16 cellular contexts compared by ENCODE assay signal in genomic region chr7:7246223-7246622, GRCh38.
DNase-seq lines count a peak whose midpoint lies in the region; FAIRE-seq and TF ChIP-seq lines count a peak whose summit lies in the region.
"Had no signal": no experiment of that assay in that cellular context is flagged by ENCODE, and none has a peak within 500 bp of the region (broad histone marks: within the 10 kb centered on the region; RNA-seq: fewer than 3 reads in every experiment).

No MANE protein-coding gene starts in this region.

- H3K27ac ChIP-seq in BLaER1 (no peak overlapping the region), OCI-LY1 (ENCODE audit: low read depth, low read length, poor library complexity, severe bottlenecking) (peak overlapping the region; percentile 52)
- H3K27ac ChIP-seq: BLaER1 treated with 17β-estradiol and CSF1 and Interleukin-3, amounts not matched to agents 10 nM and 100 nM had no signal

- no peaks in the 10 kb centered on the region for H3K9me3 ChIP-seq in BLaER1
- no peaks in the 10 kb centered on the region for H3K9me3 ChIP-seq in OCI-LY1 (ENCODE audit: low read length)
- H3K9me3 ChIP-seq: BLaER1 treated with 17β-estradiol and CSF1 and Interleukin-3, amounts not matched to agents 10 nM and 100 nM had no signal

- H3K4me2 ChIP-seq in BLaER1 (peak overlapping the region; percentile 3), OCI-LY1 (ENCODE audit: low read length) (no peak overlapping the region; the same call in 1 of the 2 replicates)
- H3K4me2 ChIP-seq: BLaER1 treated with 17β-estradiol and CSF1 and Interleukin-3, amounts not matched to agents 10 nM and 100 nM had no signal

- H3K27me3 ChIP-seq in BLaER1 (no peaks in the 10 kb centered on the region), OCI-LY1 (ENCODE audit: insufficient read depth, low read length) (no peaks in the 10 kb centered on the region)
- H3K27me3 ChIP-seq: BLaER1 treated with 17β-estradiol and CSF1 and Interleukin-3, amounts not matched to agents 10 nM and 100 nM had no signal

- H4K20me1 ChIP-seq in BLaER1: no peaks in the 10 kb centered on the region
- no peaks in the 10 kb centered on the region for H4K20me1 ChIP-seq in OCI-LY1 (ENCODE audit: insufficient read depth, low read length)
- H4K20me1 ChIP-seq: BLaER1 treated with 17β-estradiol and CSF1 and Interleukin-3, amounts not matched to agents 10 nM and 100 nM had no signal

- no peaks in the 10 kb centered on the region for H3K9me2 ChIP-seq in OCI-LY1 (ENCODE audit: low read depth, low read length)

- no peak for TF ChIP-seq POLR2A in H54 (IDR thresholded peaks at IDR 0.05; ENCODE audit: low read depth, low read length)

- no peak overlapping the region for H3K4me3 ChIP-seq in BLaER1
- H3K4me3 ChIP-seq in OCI-LY1 (ENCODE audit: low read depth, low read length, poor library complexity, severe bottlenecking): no peak overlapping the region
- H3K4me3 ChIP-seq: BLaER1 treated with 17β-estradiol and CSF1 and Interleukin-3, amounts not matched to agents 10 nM and 100 nM; GM12878 had no signal

- DNase-seq in H54 (ENCODE audit: insufficient read length, low spot score) (no peak), NCI-H1694 (lab: John Stamatoyannopoulos, UW) (no peak), T-helper 9 cell (no peak), NCI-H2227 treated with DMSO at 0.1 percent for 48 hours (lab: John Stamatoyannopoulos, UW) (no peak)
- DNase-seq: CD4-positive, alpha-beta T cell; CD8-positive, alpha-beta memory T cell; DMS 273 treated with DMSO at 0.1 percent for 48 hours; DMS79; EL; GDM1; GOT3; H7 had no signal

- no peak for TF ChIP-seq CTCF in OCI-LY1 (IDR thresholded peaks at IDR 0.05; ENCODE audit: low read length)

- H2AFZ ChIP-seq in OCI-LY1 (ENCODE audit: low read length): no peak overlapping the region

- FAIRE-seq in H54 (lab: Jason Lieb, UNC): peak; percentile 81
- FAIRE-seq: GM12878 had no signal

- peaks cover 24% of the 10 kb centered on the region for H3K36me3 ChIP-seq in BLaER1
- peaks cover 48% of the 10 kb centered on the region for H3K36me3 ChIP-seq in OCI-LY1 (ENCODE audit: insufficient read depth, low read length)

- peaks cover 23% of the 10 kb centered on the region for H3K4me1 ChIP-seq in BLaER1
- H3K4me1 ChIP-seq in OCI-LY1 (ENCODE audit: insufficient read depth, low read length, severe bottlenecking): peaks cover 65% of the 10 kb centered on the region

- no peaks in the 10 kb centered on the region for H3F3A ChIP-seq in OCI-LY1 (ENCODE audit: insufficient read depth, low read length)

- H3K79me2 ChIP-seq in OCI-LY1 (ENCODE audit: insufficient read depth, low read length): peaks cover 7% of the 10 kb centered on the region

- no peak overlapping the region for H3K9ac ChIP-seq in BLaER1
- no peak overlapping the region for H3K9ac ChIP-seq in OCI-LY1 (ENCODE audit: low read length)
- H3K9ac ChIP-seq: BLaER1 treated with 17β-estradiol and CSF1 and Interleukin-3, amounts not matched to agents 10 nM and 100 nM had no signal
